Comparison of ENCODE assay signal across 18 cellular contexts in the genomic region with DNA sequence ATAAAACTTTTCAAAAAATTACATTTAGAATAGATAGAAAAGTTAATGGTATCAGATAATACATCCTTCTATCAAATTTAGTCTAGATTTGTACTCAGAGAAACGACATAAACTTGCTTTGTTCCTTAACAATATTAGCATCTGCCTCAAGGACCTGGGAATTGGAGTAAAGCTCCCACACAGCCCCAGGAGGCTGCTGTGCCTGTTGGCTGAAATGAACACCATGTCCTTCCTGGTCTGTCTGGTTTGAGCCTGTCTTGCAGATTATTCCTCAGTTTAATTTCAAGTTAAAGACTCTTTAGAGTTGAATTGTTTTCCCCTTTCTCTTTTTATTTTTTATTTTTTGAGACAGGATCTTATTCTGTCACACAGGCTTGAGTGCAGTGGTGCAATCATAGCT. TPM values are rescaled to one million over a fixed set of nuclear protein-coding genes. Genes with fewer than 3 reads are reported as not detected.
"Had no signal": no experiment of that assay in that cellular context is flagged by ENCODE, and none has a peak within 500 bp of the region (broad histone marks: within the 10 kb centered on the region; RNA-seq: fewer than 3 reads in every experiment).

No MANE protein-coding gene starts in this region.

- H3K27me3 ChIP-seq: ascending aorta, cardiac muscle cell, gastrocnemius medialis, heart right ventricle had no signal

- H3K9me3 Mint-ChIP-seq: activated naive CD8-positive, alpha-beta T cell treated with anti-CD3 and anti-CD28 coated beads, Interleukin-2, amount 50 U/mL, for 24 hours; memory B cell; stimulated activated naive CD8-positive, alpha-beta T cell treated with anti-CD3 and anti-CD28 coated beads, Interleukin-15, amount 100 ng/mL, for 72 hours had no signal

- H3K4me3 ChIP-seq: ascending aorta, cardiac muscle cell, coronary artery, gastrocnemius medialis, heart right ventricle, thoracic aorta had no signal

- H3K27ac ChIP-seq: ascending aorta, cardiac muscle cell, coronary artery, epithelial cell of prostate, gastrocnemius medialis, heart right ventricle, thoracic aorta had no signal

- DNase-seq: activated CD4-positive, alpha-beta T cell treated with anti-CD3 and anti-CD28 coated beads for 1 hour; activated CD4-positive, alpha-beta T cell treated with anti-CD3 and anti-CD28 coated beads, Interleukin-2, amount 50 U/mL, for 48 hours; activated naive CD4-positive, alpha-beta T cell treated with Interleukin-2 at 50 U/mL for 16 hours; activated naive CD8-positive, alpha-beta T cell treated with anti-CD3 and anti-CD28 coated beads, Interleukin-2, amount 50 U/mL, for 24 hours; effector CD4-positive, alpha-beta T cell; gastrocnemius medialis; heart right ventricle; islet precursor cell; stimulated activated CD4-positive, alpha-beta T cell treated with anti-CD3 and anti-CD28 coated beads, Interleukin-4, amount 100 ng/mL, for 1 hour; stimulated activated CD8-positive, alpha-beta memory T cell treated with anti-CD3 and anti-CD28 coated beads, Interleukin-4, amount 100 ng/mL, for 48 hours; stimulated activated naive CD8-positive, alpha-beta T cell treated with anti-CD3 and anti-CD28 coated beads, Interleukin-15, amount 100 ng/mL, for 72 hours had no signal

- H3K9me3 ChIP-seq: ascending aorta, gastrocnemius medialis, heart right ventricle, thoracic aorta had no signal

- H3K36me3 ChIP-seq: ascending aorta, cardiac muscle cell, gastrocnemius medialis, heart right ventricle, thoracic aorta had no signal

- H3K4me3 Mint-ChIP-seq: memory B cell, nephron had no signal

- H3K27me3 Mint-ChIP-seq: activated naive CD8-positive, alpha-beta T cell treated with anti-CD3 and anti-CD28 coated beads, Interleukin-2, amount 50 U/mL, for 24 hours; memory B cell; stimulated activated naive CD8-positive, alpha-beta T cell treated with anti-CD3 and anti-CD28 coated beads, Interleukin-15, amount 100 ng/mL, for 72 hours had no signal

- H3K4me1 ChIP-seq: ascending aorta, gastrocnemius medialis had no signal

- ATAC-seq: gastrocnemius medialis had no signal

- H3K27ac Mint-ChIP-seq: activated naive CD8-positive, alpha-beta T cell treated with anti-CD3 and anti-CD28 coated beads, Interleukin-2, amount 50 U/mL, for 24 hours; nephron; stimulated activated naive CD8-positive, alpha-beta T cell treated with anti-CD3 and anti-CD28 coated beads, Interleukin-15, amount 100 ng/mL, for 72 hours had no signal

RNA-seq across cellular contexts. Expression of a gene that starts 59.2 kb away (rescaled TPM):
- total RNA-seq: ascending aorta, gastrocnemius medialis, heart right ventricle, thoracic aorta had no signal
- polyA plus RNA-seq: cardiac muscle cell had no signal
